9 cellular contexts compared by ENCODE assay signal in the genomic region with DNA sequence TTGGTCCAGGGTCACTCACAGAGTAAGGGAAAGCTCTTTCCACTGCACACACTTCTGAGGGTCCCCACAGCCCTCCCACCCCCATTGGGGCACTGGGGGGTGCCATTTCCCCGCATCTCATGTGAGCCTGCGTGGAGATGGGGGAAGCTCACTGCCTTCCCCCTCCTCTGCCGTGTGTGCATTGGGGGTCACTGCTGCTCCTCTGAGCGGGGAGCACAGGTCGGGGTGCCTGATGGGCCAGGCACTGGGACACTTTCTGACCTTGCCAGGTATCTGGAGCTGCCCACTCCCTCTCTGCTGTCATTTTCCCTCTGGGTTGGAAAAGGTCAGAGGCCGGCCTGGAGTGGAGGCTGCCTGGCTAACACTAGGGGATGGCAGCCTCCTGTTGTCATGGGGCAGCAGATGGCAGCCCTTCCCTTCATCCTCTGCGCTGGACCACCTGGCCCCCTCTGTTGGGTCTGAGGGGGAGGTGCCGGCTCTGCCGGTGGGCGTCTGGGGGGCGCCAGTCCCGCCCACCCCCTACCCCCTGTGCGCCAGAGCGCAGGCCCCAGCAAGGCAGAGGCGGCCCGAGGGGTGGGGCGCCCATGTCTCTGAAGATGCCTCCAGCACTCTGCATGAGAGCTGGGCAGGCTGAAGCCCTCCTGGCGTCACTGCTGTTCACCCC. TPM values are rescaled to one million over a fixed set of nuclear protein-coding genes. Genes with fewer than 3 reads are reported as not detected.
DNase-seq lines count a peak whose midpoint lies in the region; ATAC-seq and TF ChIP-seq lines count a peak whose summit lies in the region.
"Had no signal": no experiment of that assay in that cellular context is flagged by ENCODE, and none has a peak within 500 bp of the region (broad histone marks: within the 10 kb centered on the region; RNA-seq: fewer than 3 reads in every experiment).

No MANE protein-coding gene starts in this region.

- intact Hi-C loops in adrenal gland (cut with DNase I), result no loop called here

- H3K9me3 ChIP-seq in BE2C (no peaks in the 10 kb centered on the region), adrenal gland (replicated peaks in 1 of 3) (no peaks in the 10 kb centered on the region), mucosa of stomach (ENCODE audit: control insufficient read depth, low read length) (no peaks in the 10 kb centered on the region)

- H3K36me3 ChIP-seq in BE2C (peaks cover 18% of the 10 kb centered on the region), adrenal gland (replicated peaks in 1 of 2) (no peaks in the 10 kb centered on the region), mucosa of stomach (ENCODE audit: control insufficient read depth, insufficient read depth, low read length) (no peaks in the 10 kb centered on the region)

- ATAC-seq in HG02981 (IDR thresholded peaks at IDR 0.05; ENCODE audit: unreplicated experiment) (peak; percentile 11), GM18505 (IDR thresholded peaks at IDR 0.05; ENCODE audit: unreplicated experiment) (no peak), HG03097 (IDR thresholded peaks at IDR 0.05; ENCODE audit: low FRiP score, unreplicated experiment) (no peak)

- peak overlapping the region in 2 of 5 donors; percentile 80 to 81 for H3K27ac ChIP-seq in adrenal gland

- H3K4me3 ChIP-seq in BE2C (ENCODE audit: low read depth, low read length) (peak overlapping the region; percentile 60), adrenal gland (no peak overlapping the region), mucosa of stomach (ENCODE audit: low read length) (no peak overlapping the region)
- H3K4me3 ChIP-seq: lung had no signal

- H3K9ac ChIP-seq in mucosa of stomach (ENCODE audit: low read length), result peak overlapping the region; percentile 34

- no peak for TF ChIP-seq POLR2A in adrenal gland (IDR thresholded peaks at IDR 0.05)
- no peak for TF ChIP-seq POLR2A in GM18505 (IDR thresholded peaks at IDR 0.05; ENCODE audit: borderline replicate concordance, extremely low read depth, insufficient read depth, insufficient read length)

- H3K4me1 ChIP-seq in BE2C (peaks cover 36% of the 10 kb centered on the region), adrenal gland (replicated peaks in 1 of 2) (peaks cover 24 to 48% of the 10 kb centered on the region in 2 donors), mucosa of stomach (ENCODE audit: control insufficient read depth, insufficient read depth, low read length) (peaks cover 38% of the 10 kb centered on the region)

- WGBS in adrenal gland, 4 donors, result 55 to 83% (median 68%) methylated on average over 3 to 18 of the region's 18 CpGs

- TF ChIP-seq CTCF in BE2C (IDR thresholded peaks at IDR 0.05; ENCODE audit: low read depth, low read length) (no peak), adrenal gland (IDR thresholded peaks at IDR 0.05) (no peak)

- no peaks in the 10 kb centered on the region for H3K27me3 ChIP-seq in BE2C
- H3K27me3 ChIP-seq in adrenal gland, result no peaks in the 10 kb centered on the region
- no peaks in the 10 kb centered on the region for H3K27me3 ChIP-seq in mucosa of stomach (ENCODE audit: control insufficient read depth, insufficient read depth, low read length)

- DNase-seq in BE2C (no peak), adrenal gland (peak in 4 of 7 donors; percentile 7 to 42 (median 28)), NCI-H2107 (lab: John Stamatoyannopoulos, UW) (no peak)
- DNase-seq in activated CD4-positive, alpha-beta T cell treated with anti-CD3 and anti-CD28 coated beads for 4 hours, result no peak

RNA-seq across cellular contexts. Expression of gene SSBP4, which starts 9.1 kb away (rescaled TPM):
- 467 TPM for polyA plus RNA-seq in BE2C (2012; ENCODE audit: insufficient read depth, insufficient read length, low read depth)
- total RNA-seq in adrenal gland, result 100 to 1,000 TPM in 1 of 8 donors, 10 to 100 TPM in 7; 38.9 to 119 (median 73.7) TPM
- polyA plus RNA-seq in adrenal gland, result 100 to 1,000 TPM in 2 of 3 donors, 1 to 10 TPM in 1; 9.1 to 160 (median 136) TPM

RNA-seq across cellular contexts. Expression of gene ISYNA1, which starts 9.6 kb away (rescaled TPM):
- 156 TPM for polyA plus RNA-seq in BE2C (2012; ENCODE audit: insufficient read depth, insufficient read length, low read depth)
- 100 to 1,000 TPM in 3 of 8 donors, 10 to 100 TPM in 5; 32.3 to 211 (median 78.7) TPM for total RNA-seq in adrenal gland
- polyA plus RNA-seq in adrenal gland, result 100 to 1,000 TPM in 2 of 3 donors, 1 to 10 TPM in 1; 3.2 to 313 (median 125) TPM

RNA-seq across cellular contexts. Expression of gene LRRC25, which starts 30.9 kb away (rescaled TPM):
- not detected for polyA plus RNA-seq in BE2C (2012; ENCODE audit: insufficient read depth, insufficient read length, low read depth)
- 10 to 100 TPM in 7 of 8 donors, 1 to 10 TPM in 1; 8.7 to 38.2 (median 22.5) TPM for total RNA-seq in adrenal gland
- polyA plus RNA-seq in adrenal gland, result 10 to 100 TPM in 1 of 3 donors, 1 to 10 TPM in 2; 5.1 to 18.4 (median 8.5) TPM

RNA-seq across cellular contexts. Expression of gene GDF15, which starts 42.3 kb away (rescaled TPM):
- 492 TPM for polyA plus RNA-seq in BE2C (2012; ENCODE audit: insufficient read depth, insufficient read length, low read depth)
- total RNA-seq in adrenal gland, result 10 to 100 TPM in 4 of 8 donors, 1 to 10 TPM in 3, under 1 TPM in 1; 0.90 to 29.2 (median 9.0) TPM
- 1 to 10 TPM in 2 of 3 donors, under 1 TPM in 1; 0.33 to 5.3 (median 2.6) TPM for polyA plus RNA-seq in adrenal gland

Comparison
In these comparisons a context has a peak if more than half of its experiments do, and no peak if none do; other contexts are left out.
1. DNase-seq: peak in adrenal gland (4 of 7); none in BE2C (single experiment), NCI-H2107 (single experiment) and activated CD4-positive, alpha-beta T cell treated with anti-CD3 and anti-CD28 coated beads for 4 hours (0 of 2).